In genomic region chr2:135741395-135742306, GRCh38 we compare ENCODE assay signal across 8 cellular contexts. TPM values are rescaled to one million over a fixed set of nuclear protein-coding genes. Genes with fewer than 3 reads are reported as not detected.
A peak's percentile ranks its signal among the peaks of the same experiment; 100 is the strongest.
DNase-seq lines count a peak whose midpoint lies in the region; ATAC-seq and TF ChIP-seq lines count a peak whose summit lies in the region.

Gene UBXN4 (plus strand): TSS chr2:135741855. CDS start chr2:135741930, 75 bp downstream.

- H3K36me3 Mint-ChIP-seq in activated naive CD4-positive, alpha-beta T cell treated with anti-CD3 and anti-CD28 coated beads, Interleukin-2, amount 50 U/mL, for 72 hours, result peaks cover 14 to 23% of the 10 kb centered on the region in 2 donors

- peaks cover 13 to 24% of the 10 kb centered on the region in 2 donors for H3K4me1 ChIP-seq in thoracic aorta (ENCODE audit: control insufficient read depth in 1 of 2, low read depth in 2 of 2)

- H3K27ac ChIP-seq in thoracic aorta, result peak within 1 kb of the TSS; percentile 98 to 99

- peak; percentile 91 for ATAC-seq in HG02571 (IDR thresholded peaks at IDR 0.05; ENCODE audit: unreplicated experiment)
- ATAC-seq in SK-N-SH treated with all-trans-retinoic acid at 6 μM for 48 hours, result peak; percentile 94
- peak; percentile 96 for ATAC-seq in activated naive CD4-positive, alpha-beta T cell treated with anti-CD3 and anti-CD28 coated beads, Interleukin-2, amount 50 U/mL, for 72 hours
- peak; percentile 99 for ATAC-seq in omental fat pad (ENCODE audit: low FRiP score)
- ATAC-seq in thoracic aorta (ENCODE audit: insufficient number of reproducible peaks, low FRiP score, low read depth), result peak; percentile 96

- no peaks in the 10 kb centered on the region for H3K9me3 ChIP-seq in thoracic aorta

- H3K27me3 ChIP-seq in thoracic aorta (replicated peaks; ENCODE audit: insufficient read depth), result no peaks in the 10 kb centered on the region

- peaks cover 4% of the 10 kb centered on the region in 2 donors for H3K9me3 Mint-ChIP-seq in activated naive CD4-positive, alpha-beta T cell treated with anti-CD3 and anti-CD28 coated beads, Interleukin-2, amount 50 U/mL, for 72 hours

- H3K4me3 ChIP-seq in GM08714 (ENCODE audit: low read length) (peak within 1 kb of the TSS; percentile 90), thoracic aorta (peak within 1 kb of the TSS; percentile 93)

- peak within 1 kb of the TSS; percentile 97 to 100 for H3K27ac Mint-ChIP-seq in activated naive CD4-positive, alpha-beta T cell treated with anti-CD3 and anti-CD28 coated beads, Interleukin-2, amount 50 U/mL, for 72 hours

- no peaks in the 10 kb centered on the region for H3K36me3 ChIP-seq in thoracic aorta

- TF ChIP-seq CTCF in omental fat pad (IDR thresholded peaks at IDR 0.05) (no peak), thoracic aorta (IDR thresholded peaks at IDR 0.05) (peak; percentile 33)

- DNase-seq in NCI-H1048 (lab: John Stamatoyannopoulos, UW) (peak; percentile 95), glomerular endothelial cell (ENCODE audit: extremely low read depth, low read depth, low spot score) (peak; percentile 89), omental fat pad (ENCODE audit: low spot score) (peak; percentile 79), thoracic aorta (ENCODE audit: low spot score) (peak; percentile 91)
- DNase-seq in activated naive CD4-positive, alpha-beta T cell treated with anti-CD3 and anti-CD28 coated beads, Interleukin-2, amount 50 U/mL, for 72 hours (ENCODE audit: low spot score in 2 of 2), result peak; percentile 84 to 97

TF ChIP-seq in SK-N-SH treated with all-trans-retinoic acid at 6 μM for 48 hours, 23 proteins besides CTCF, POLR2A, EP300 and RAD21:
- TF ChIP-seq PATZ1 (CRISPR knock-in tag; IDR thresholded peaks at IDR 0.05; ENCODE audit: borderline replicate concordance), result peak; percentile 97
- no peak for TF ChIP-seq BACH2 (CRISPR knock-in tag; IDR thresholded peaks at IDR 0.05; ENCODE audit: borderline replicate concordance)
- TF ChIP-seq POU6F1 (CRISPR knock-in tag; IDR thresholded peaks at IDR 0.05; ENCODE audit: borderline replicate concordance, low read depth), result no peak
- no peak for TF ChIP-seq GLIS3 (CRISPR knock-in tag; IDR thresholded peaks at IDR 0.05)
- TF ChIP-seq ESRRG (CRISPR knock-in tag; IDR thresholded peaks at IDR 0.05), result no peak
- no peak for TF ChIP-seq ARNTL (CRISPR knock-in tag; IDR thresholded peaks at IDR 0.05; ENCODE audit: borderline replicate concordance, low read depth)
- TF ChIP-seq TSHZ2 (CRISPR knock-in tag; IDR thresholded peaks at IDR 0.05), result peak; percentile 72

RNA-seq across cellular contexts. Expression of gene UBXN4, which starts in this region (rescaled TPM):
- total RNA-seq in activated naive CD4-positive, alpha-beta T cell treated with anti-CD3 and anti-CD28 coated beads, Interleukin-2, amount 50 U/mL, for 72 hours, result 100 to 1,000 TPM; 114 to 131 TPM
- 50.3 and 72.0 TPM in 2 replicates for total RNA-seq in glomerular endothelial cell
- total RNA-seq in omental fat pad, result 10 to 100 TPM; 60.1 to 86.7 (median 75.1) TPM
- total RNA-seq in thoracic aorta, result 100 to 1,000 TPM in 1 of 2 donors, 10 to 100 TPM in 1; 44.8 to 126 TPM

Comparison
In these comparisons a context has a peak if more than half of its experiments do, and no peak if none do; other contexts are left out.
1. Peak in every context shown above with its lines: DNase-seq, ATAC-seq, H3K4me3 ChIP-seq and H3K27ac ChIP-seq.